ENCODE assay signal across 1 cellular context in genomic region chr1:119326251-119326650, GRCh38.
TF ChIP-seq lines count a peak whose summit lies in the region.

No MANE protein-coding gene starts in this region.

TF ChIP-seq in H1, 55 proteins besides CTCF, POLR2A, EP300 and RAD21:
- TF ChIP-seq, protein P1, sequence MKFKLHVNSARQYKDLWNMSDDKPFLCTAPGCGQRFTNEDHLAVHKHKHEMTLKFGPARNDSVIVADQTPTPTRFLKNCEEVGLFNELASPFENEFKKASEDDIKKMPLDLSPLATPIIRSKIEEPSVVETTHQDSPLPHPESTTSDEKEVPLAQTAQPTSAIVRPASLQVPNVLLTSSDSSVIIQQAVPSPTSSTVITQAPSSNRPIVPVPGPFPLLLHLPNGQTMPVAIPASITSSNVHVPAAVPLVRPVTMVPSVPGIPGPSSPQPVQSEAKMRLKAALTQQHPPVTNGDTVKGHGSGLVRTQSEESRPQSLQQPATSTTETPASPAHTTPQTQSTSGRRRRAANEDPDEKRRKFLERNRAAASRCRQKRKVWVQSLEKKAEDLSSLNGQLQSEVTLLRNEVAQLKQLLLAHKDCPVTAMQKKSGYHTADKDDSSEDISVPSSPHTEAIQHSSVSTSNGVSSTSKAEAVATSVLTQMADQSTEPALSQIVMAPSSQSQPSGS (IDR thresholded peaks at IDR 0.05; ENCODE audit: low read length): no peak
- peak; percentile 82; the same call in 1 of the 2 replicates for TF ChIP-seq E2F6 (IDR thresholded peaks at IDR 0.05)
- no peak for TF ChIP-seq RFX5 (IDR thresholded peaks at IDR 0.05; ENCODE audit: borderline replicate concordance, low read depth, low read length)
- TF ChIP-seq ASH2L (IDR thresholded peaks at IDR 0.05; ENCODE audit: low read length): no peak
- peak; percentile 12 to 54; a peak in 1 of 4 replicates for TF ChIP-seq HDAC2 (IDR thresholded peaks at IDR 0.05; ENCODE audit: borderline replicate concordance in 1 of 2, low read depth in 2 of 2, low read length in 2 of 2)
- no peak for TF ChIP-seq HDAC6 (IDR thresholded peaks at IDR 0.05; ENCODE audit: low read depth, low read length)
- TF ChIP-seq TEAD4 (IDR thresholded peaks at IDR 0.05; ENCODE audit: low read depth, low read length): no peak
- 0 out of 2 replicates have a peak, but pooled peaks have one; percentile 31 for TF ChIP-seq POU5F1 (IDR thresholded peaks at IDR 0.05; ENCODE audit: low read depth, low read length)
- TF ChIP-seq SP1 (IDR thresholded peaks at IDR 0.05; ENCODE audit: low read depth, low read length): no peak
- TF ChIP-seq SP4 (IDR thresholded peaks at IDR 0.05; ENCODE audit: low read length): no peak
- TF ChIP-seq YY1 (IDR thresholded peaks at IDR 0.05; ENCODE audit: low read depth, low read length): 0 out of 2 replicates have a peak, but pooled peaks have one; percentile 50
- no peak for TF ChIP-seq BCL11A (IDR thresholded peaks at IDR 0.05; ENCODE audit: low read depth in 2 of 2, low read length in 2 of 2)
- TF ChIP-seq, protein P2, sequence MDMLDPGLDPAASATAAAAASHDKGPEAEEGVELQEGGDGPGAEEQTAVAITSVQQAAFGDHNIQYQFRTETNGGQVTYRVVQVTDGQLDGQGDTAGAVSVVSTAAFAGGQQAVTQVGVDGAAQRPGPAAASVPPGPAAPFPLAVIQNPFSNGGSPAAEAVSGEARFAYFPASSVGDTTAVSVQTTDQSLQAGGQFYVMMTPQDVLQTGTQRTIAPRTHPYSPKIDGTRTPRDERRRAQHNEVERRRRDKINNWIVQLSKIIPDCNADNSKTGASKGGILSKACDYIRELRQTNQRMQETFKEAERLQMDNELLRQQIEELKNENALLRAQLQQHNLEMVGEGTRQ (IDR thresholded peaks at IDR 0.05; ENCODE audit: low read length): peak; percentile 46
- no peak for TF ChIP-seq CEBPB (IDR thresholded peaks at IDR 0.05; ENCODE audit: low read depth, low read length)
- TF ChIP-seq GTF2F1 (IDR thresholded peaks at IDR 0.05; ENCODE audit: borderline replicate concordance, low read depth, low read length): no peak
- no peak for TF ChIP-seq TBP (IDR thresholded peaks at IDR 0.05; ENCODE audit: low read depth, low read length)
- peak; percentile 65; the same call in 1 of the 2 replicates for TF ChIP-seq TCF12 (IDR thresholded peaks at IDR 0.05; ENCODE audit: low read depth, low read length)
- TF ChIP-seq NANOG (IDR thresholded peaks at IDR 0.05; ENCODE audit: insufficient read depth, low read depth, low read length, poor library complexity, severe bottlenecking): peak; percentile 47
- TF ChIP-seq, protein P3, sequence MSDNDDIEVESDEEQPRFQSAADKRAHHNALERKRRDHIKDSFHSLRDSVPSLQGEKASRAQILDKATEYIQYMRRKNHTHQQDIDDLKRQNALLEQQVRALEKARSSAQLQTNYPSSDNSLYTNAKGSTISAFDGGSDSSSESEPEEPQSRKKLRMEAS (IDR thresholded peaks at IDR 0.05): peak; percentile 93
- no peak for TF ChIP-seq SP2 (IDR thresholded peaks at IDR 0.05; ENCODE audit: low read length)
- no peak for TF ChIP-seq CTBP2 (IDR thresholded peaks at IDR 0.05; ENCODE audit: borderline replicate concordance, insufficient read depth, insufficient read length, low read length)
- no peak for TF ChIP-seq ATF3 (IDR thresholded peaks at IDR 0.05; ENCODE audit: insufficient read depth, low read depth, low read length)
- TF ChIP-seq CBX5 (IDR thresholded peaks at IDR 0.05; ENCODE audit: low read depth, low read length): no peak
- no peak for TF ChIP-seq EZH2 (IDR thresholded peaks at IDR 0.05; ENCODE audit: low read depth, low read length, severe bottlenecking)
- no peak for TF ChIP-seq SIRT6 (IDR thresholded peaks at IDR 0.05; ENCODE audit: low read length)
- TF ChIP-seq SIN3A (conservative IDR thresholded peaks at IDR 0.05 in 1 of 2, IDR thresholded peaks at IDR 0.05 in 1 of 2; ENCODE audit: low read depth in 1 of 2, low read length in 2 of 2): no peak
- no peak for TF ChIP-seq CHD7 (IDR thresholded peaks at IDR 0.05; ENCODE audit: insufficient replicate concordance, low read length)
- no peak for TF ChIP-seq SUZ12 (IDR thresholded peaks at IDR 0.05; ENCODE audit: low read length)
- TF ChIP-seq FOSL1 (IDR thresholded peaks at IDR 0.05; ENCODE audit: insufficient read depth, low read depth, low read length): no peak
